24 cellular contexts compared by ENCODE assay signal in genomic region chr1:27353629-27354028, GRCh38. TPM values are rescaled to one million over a fixed set of nuclear protein-coding genes. Genes with fewer than 3 reads are reported as not detected.
DNase-seq lines count a peak whose midpoint lies in the region; ATAC-seq, FAIRE-seq and TF ChIP-seq lines count a peak whose summit lies in the region.
"Had no signal": no experiment of that assay in that cellular context is flagged by ENCODE, and none has a peak within 500 bp of the region (broad histone marks: within the 10 kb centered on the region; RNA-seq: fewer than 3 reads in every experiment).

No MANE protein-coding gene starts in this region.

- H3K27ac Mint-ChIP-seq in activated CD4-positive, alpha-beta T cell treated with anti-CD3 and anti-CD28 coated beads, Interleukin-2, amount 10 ng/mL, durations not matched to agents 7 days and 5 days: peak overlapping the region; percentile 31
- H3K27ac Mint-ChIP-seq in activated CD8-positive, alpha-beta T cell treated with anti-CD3 and anti-CD28 coated beads for 36 hours: peak overlapping the region; percentile 20
- peak overlapping the region; percentile 37 for H3K27ac Mint-ChIP-seq in nephron progenitor cell
- H3K27ac Mint-ChIP-seq: GM23338 had no signal

- H4K20me1 ChIP-seq in BLaER1: no peaks in the 10 kb centered on the region

- H3K9me3 ChIP-seq in BLaER1: no peaks in the 10 kb centered on the region
- H3K9me3 ChIP-seq: Caco-2, HAP-1 had no signal

- no peaks in the 10 kb centered on the region for H3K9me3 Mint-ChIP-seq in activated CD4-positive, alpha-beta T cell treated with anti-CD3 and anti-CD28 coated beads, Interleukin-2, amount 10 ng/mL, durations not matched to agents 7 days and 5 days
- H3K9me3 Mint-ChIP-seq in activated CD8-positive, alpha-beta T cell treated with anti-CD3 and anti-CD28 coated beads for 36 hours: no peaks in the 10 kb centered on the region
- H3K9me3 Mint-ChIP-seq in nephron progenitor cell: no peaks in the 10 kb centered on the region
- H3K9me3 Mint-ChIP-seq: GM23338 had no signal

- no peaks in the 10 kb centered on the region for H3K27me3 Mint-ChIP-seq in activated CD4-positive, alpha-beta T cell treated with anti-CD3 and anti-CD28 coated beads, Interleukin-2, amount 10 ng/mL, durations not matched to agents 7 days and 5 days
- no peaks in the 10 kb centered on the region for H3K27me3 Mint-ChIP-seq in activated CD8-positive, alpha-beta T cell treated with anti-CD3 and anti-CD28 coated beads for 36 hours
- H3K27me3 Mint-ChIP-seq in nephron progenitor cell (ENCODE audit: low read depth, poor library complexity): peaks cover 33% of the 10 kb centered on the region

- no peak overlapping the region for H3K4me2 ChIP-seq in BLaER1
- H3K4me2 ChIP-seq: GM23338 had no signal

- intact Hi-C loops in activated CD8-positive, alpha-beta T cell treated with anti-CD3 and anti-CD28 coated beads for 36 hours (cut with micrococcal nuclease): no loop called here
- intact Hi-C loops in Right ventricle myocardium superior (cut with DNase I): no loop called here

- H3K4me3 ChIP-seq in BLaER1: no peak overlapping the region
- H3K4me3 ChIP-seq: GM12878, GM23338, HAP-1 had no signal

- CTCF ChIA-PET in activated CD4-positive, alpha-beta T cell treated with anti-CD3 and anti-CD28 coated beads, Interleukin-2, amount 10 ng/mL, durations not matched to agents 7 days and 5 days (lab: Charles Lee): interaction anchor here (0.6 to 4.8 kb wide), 7 partner anchors 11 to 82 kb away, joined by 3 to 21 read pairs (median 4); partner anchors contain the start of gene SYTL1
- CTCF ChIA-PET in activated CD8-positive, alpha-beta T cell treated with anti-CD3 and anti-CD28 coated beads for 36 hours (lab: Charles Lee): interaction anchor here (1.1 to 8.9 kb wide), 5 partner anchors 10 to 54 kb away, joined by 3 to 91 read pairs (median 75); partner anchors contain the start of genes CD164L2 and SYTL1

- POLR2A ChIA-PET in activated CD4-positive, alpha-beta T cell treated with anti-CD3 and anti-CD28 coated beads, Interleukin-2, amount 10 ng/mL, durations not matched to agents 7 days and 5 days (lab: Charles Lee): interaction anchor here (0.6 kb wide), 1 partner anchor 10 kb away, joined by 4 read pairs; no protein-coding TSS in a partner anchor
- POLR2A ChIA-PET in activated CD8-positive, alpha-beta T cell treated with anti-CD3 and anti-CD28 coated beads for 36 hours (lab: Charles Lee): interaction anchor here (1.1 to 6.7 kb wide), 3 partner anchors 9 to 17 kb away, joined by 4 to 61 read pairs (median 4); partner anchors contain the start of gene SYTL1

- no peak for DNase-seq in activated CD4-positive, alpha-beta T cell treated with anti-CD3 and anti-CD28 coated beads, Interleukin-2, amount 10 ng/mL, durations not matched to agents 7 days and 5 days
- no peak for DNase-seq in activated CD4-positive, alpha-beta T cell treated with anti-CD3 and anti-CD28 coated beads, Interleukin-2, amount 50 U/mL, for 1 hour
- DNase-seq in activated CD8-positive, alpha-beta T cell treated with anti-CD3 and anti-CD28 coated beads for 36 hours: no peak
- no peak for DNase-seq in nephron progenitor cell
- no peak for DNase-seq in Right ventricle myocardium superior
- no peak for DNase-seq in HTR-8/SVneo (ENCODE audit: insufficient read length, low spot score)
- no peak for DNase-seq in Kasumi-1 (lab: John Stamatoyannopoulos, UW)
- DNase-seq: 8988T, Caco-2, DMS 273 treated with DMSO at 0.1 percent for 48 hours, DND-41, KBM-7, NCI-H1092 treated with DMSO at 0.1 percent for 48 hours, NCI-H1436 treated with DMSO at 0.1 percent for 48 hours, NCI-H1930, NCI-H2227 treated with DMSO at 0.1 percent for 48 hours, NCI-H510A treated with DMSO at 0.1 percent for 48 hours, NCI-H748 treated with DMSO at 0.1 percent for 48 hours had no signal

- TF ChIP-seq CTCF in activated CD8-positive, alpha-beta T cell treated with anti-CD3 and anti-CD28 coated beads for 36 hours (IDR thresholded peaks at IDR 0.05): no peak
- TF ChIP-seq CTCF in nephron progenitor cell (IDR thresholded peaks at IDR 0.05): no peak

- H3K27ac ChIP-seq in BLaER1: no peak overlapping the region
- H3K27ac ChIP-seq: C4-2B had no signal

- no peaks in the 10 kb centered on the region for H3K27me3 ChIP-seq in BLaER1

- H3K36me3 Mint-ChIP-seq in activated CD4-positive, alpha-beta T cell treated with anti-CD3 and anti-CD28 coated beads, Interleukin-2, amount 10 ng/mL, durations not matched to agents 7 days and 5 days (ENCODE audit: low read depth): peaks cover 3% of the 10 kb centered on the region
- H3K36me3 Mint-ChIP-seq in activated CD8-positive, alpha-beta T cell treated with anti-CD3 and anti-CD28 coated beads for 36 hours (ENCODE audit: low read depth): peaks cover 2% of the 10 kb centered on the region
- H3K36me3 Mint-ChIP-seq in nephron progenitor cell (ENCODE audit: low read depth): peaks cover 5% of the 10 kb centered on the region

- no peak for ATAC-seq in activated CD8-positive, alpha-beta T cell treated with anti-CD3 and anti-CD28 coated beads for 36 hours
- ATAC-seq in Right ventricle myocardium superior (ENCODE audit: poor library complexity): no peak
- ATAC-seq: GM12878, GM23338, HepG2 had no signal

- no peak overlapping the region for H3K4me3 Mint-ChIP-seq in activated CD4-positive, alpha-beta T cell treated with anti-CD3 and anti-CD28 coated beads, Interleukin-2, amount 10 ng/mL, durations not matched to agents 7 days and 5 days
- H3K4me3 Mint-ChIP-seq in activated CD8-positive, alpha-beta T cell treated with anti-CD3 and anti-CD28 coated beads for 36 hours: no peak overlapping the region
- no peak overlapping the region for H3K4me3 Mint-ChIP-seq in nephron progenitor cell
- H3K4me3 Mint-ChIP-seq: GM23338 had no signal

- H3K9ac ChIP-seq in BLaER1: peak overlapping the region; percentile 15; the same call in 1 of the 2 replicates

- H3K36me3 ChIP-seq in BLaER1: peaks cover 50% of the 10 kb centered on the region

- peaks cover 27% of the 10 kb centered on the region for H3K4me1 Mint-ChIP-seq in activated CD4-positive, alpha-beta T cell treated with anti-CD3 and anti-CD28 coated beads, Interleukin-2, amount 10 ng/mL, durations not matched to agents 7 days and 5 days
- H3K4me1 Mint-ChIP-seq in activated CD8-positive, alpha-beta T cell treated with anti-CD3 and anti-CD28 coated beads for 36 hours (ENCODE audit: low read depth): peaks cover 34% of the 10 kb centered on the region
- H3K4me1 Mint-ChIP-seq in nephron progenitor cell: peaks cover 33% of the 10 kb centered on the region

- H3K4me1 ChIP-seq in BLaER1: peaks cover 36% of the 10 kb centered on the region

- no peak for FAIRE-seq in HTR-8/SVneo (lab: Jason Lieb, UNC)
- FAIRE-seq: GM12878, HepG2 had no signal

RNA-seq across cellular contexts. Expression of gene SYTL1, which starts 11.8 kb away (rescaled TPM):
- total RNA-seq in activated CD4-positive, alpha-beta T cell treated with anti-CD3 and anti-CD28 coated beads, Interleukin-2, amount 10 ng/mL, durations not matched to agents 7 days and 5 days: 100 to 1,000 TPM in 1 of 2 experiments, 10 to 100 TPM in 1; 83.5 to 106 TPM
- 10 to 100 TPM; 77.7 to 80.6 TPM for total RNA-seq in activated CD8-positive, alpha-beta T cell treated with anti-CD3 and anti-CD28 coated beads for 36 hours
- total RNA-seq in Right ventricle myocardium superior: 0.43 TPM

RNA-seq across cellular contexts. Expression of gene MAP3K6, which starts 13.1 kb away (rescaled TPM):
- total RNA-seq in activated CD4-positive, alpha-beta T cell treated with anti-CD3 and anti-CD28 coated beads, Interleukin-2, amount 10 ng/mL, durations not matched to agents 7 days and 5 days: 1 to 10 TPM; 6.4 to 7.6 TPM
- 1 to 10 TPM; 8.3 to 9.5 TPM for total RNA-seq in activated CD8-positive, alpha-beta T cell treated with anti-CD3 and anti-CD28 coated beads for 36 hours
- 41.0 TPM for total RNA-seq in Right ventricle myocardium superior

RNA-seq across cellular contexts. Expression of gene FCN3, which starts 21.0 kb away (rescaled TPM):
- not detected for total RNA-seq in activated CD4-positive, alpha-beta T cell treated with anti-CD3 and anti-CD28 coated beads, Interleukin-2, amount 10 ng/mL, durations not matched to agents 7 days and 5 days
- total RNA-seq in activated CD8-positive, alpha-beta T cell treated with anti-CD3 and anti-CD28 coated beads for 36 hours: not detected
- total RNA-seq in Right ventricle myocardium superior: 15.8 TPM
- total RNA-seq: Caco-2, HepG2 had no signal

RNA-seq across cellular contexts. Expression of gene CD164L2, which starts 29.5 kb away (rescaled TPM):
- not detected for total RNA-seq in activated CD4-positive, alpha-beta T cell treated with anti-CD3 and anti-CD28 coated beads, Interleukin-2, amount 10 ng/mL, durations not matched to agents 7 days and 5 days
- not detected for total RNA-seq in activated CD8-positive, alpha-beta T cell treated with anti-CD3 and anti-CD28 coated beads for 36 hours
- total RNA-seq in Right ventricle myocardium superior: not detected
- total RNA-seq: Caco-2, GM12878, HepG2 had no signal

RNA-seq across cellular contexts. Expression of gene TMEM222, which starts 31.7 kb away (rescaled TPM):
- total RNA-seq in activated CD4-positive, alpha-beta T cell treated with anti-CD3 and anti-CD28 coated beads, Interleukin-2, amount 10 ng/mL, durations not matched to agents 7 days and 5 days: 10 to 100 TPM; 38.4 to 40.2 TPM
- 10 to 100 TPM; 22.0 to 25.4 TPM for total RNA-seq in activated CD8-positive, alpha-beta T cell treated with anti-CD3 and anti-CD28 coated beads for 36 hours
- 18.6 TPM for total RNA-seq in Right ventricle myocardium superior

Comparison
In these comparisons a context has a peak if more than half of its experiments do, and no peak if none do; other contexts are left out.
1. RNA of gene SYTL1, which starts 11.8 kb away (total RNA-seq): 83.5 to 106 TPM in activated CD4-positive, alpha-beta T cell treated with anti-CD3 and anti-CD28 coated beads, Interleukin-2, amount 10 ng/mL, durations not matched to agents 7 days and 5 days and 77.7 to 80.6 TPM in activated CD8-positive, alpha-beta T cell treated with anti-CD3 and anti-CD28 coated beads for 36 hours; 0.43 TPM in Right ventricle myocardium superior (single experiment); every median in the first group is over 10 times any median in the second.
2. RNA of gene FCN3, which starts 21.0 kb away (total RNA-seq): 15.8 TPM in Right ventricle myocardium superior (single experiment); not detected in activated CD4-positive, alpha-beta T cell treated with anti-CD3 and anti-CD28 coated beads, Interleukin-2, amount 10 ng/mL, durations not matched to agents 7 days and 5 days and not detected in activated CD8-positive, alpha-beta T cell treated with anti-CD3 and anti-CD28 coated beads for 36 hours; every median in the first group is over 10 times any median in the second.
3. Peak in every context shown above with its lines, with median percentiles within 50 percentile points of each other: H3K27ac Mint-ChIP-seq.